Comparison of ENCODE assay signal across 13 cellular contexts in the genomic region with DNA sequence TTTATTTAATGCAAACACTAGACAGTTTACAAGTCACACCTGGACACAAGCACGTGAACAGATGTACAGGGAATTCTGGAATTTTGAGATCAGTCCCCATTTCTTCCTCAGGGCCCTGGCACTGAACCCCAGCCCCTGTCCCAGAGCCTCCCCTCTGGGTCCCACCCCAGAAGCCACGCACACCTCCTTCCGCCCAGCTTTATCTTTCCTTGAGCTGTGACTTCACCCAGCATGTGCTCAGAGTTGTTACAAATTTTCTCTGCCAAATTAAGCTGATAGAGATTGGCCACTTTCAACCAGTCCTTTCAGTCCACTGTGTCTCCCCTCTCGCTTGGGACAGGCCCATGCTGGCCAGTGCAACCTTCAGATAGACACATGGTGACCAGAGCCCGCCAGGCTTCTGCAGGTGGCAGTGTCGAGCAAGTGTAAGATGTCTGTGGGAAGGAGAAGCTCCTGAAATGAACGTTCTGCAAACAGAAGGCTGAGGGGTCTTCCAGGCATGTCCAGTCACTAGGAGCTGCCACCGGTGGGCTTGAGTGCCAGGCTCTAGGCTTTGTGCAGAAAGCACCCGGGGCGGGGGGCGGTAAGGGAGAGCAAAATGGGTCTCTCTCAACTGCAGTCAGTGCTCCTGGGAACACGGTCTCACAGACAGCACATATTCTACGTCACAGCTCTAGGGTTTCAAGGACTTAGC.
DNase-seq lines count a peak whose midpoint lies in the region; ATAC-seq, FAIRE-seq and TF ChIP-seq lines count a peak whose summit lies in the region.
"Had no signal": no experiment of that assay in that cellular context is flagged by ENCODE, and none has a peak within 500 bp of the region (broad histone marks: within the 10 kb centered on the region; RNA-seq: fewer than 3 reads in every experiment).

No MANE protein-coding gene starts in this region.

- no peak overlapping the region for H3K4me3 ChIP-seq in bronchial epithelial cell (ENCODE audit: low read depth, low read length)
- H3K4me3 ChIP-seq: thoracic aorta had no signal

- ATAC-seq in GM21717 (IDR thresholded peaks at IDR 0.05; ENCODE audit: unreplicated experiment) = no peak
- no peak for ATAC-seq in HG03045 (IDR thresholded peaks at IDR 0.05; ENCODE audit: unreplicated experiment)

- no peaks in the 10 kb centered on the region for H3K4me1 Mint-ChIP-seq in osteocyte (ENCODE audit: unreplicated experiment)

- peak; percentile 55 for FAIRE-seq in bronchial epithelial cell (lab: Jason Lieb, UNC)
- FAIRE-seq in GM19239 (lab: Jason Lieb, UNC) = no peak
- FAIRE-seq: TTC549 had no signal

- no peaks in the 10 kb centered on the region for H3K9me3 Mint-ChIP-seq in osteocyte (ENCODE audit: unreplicated experiment)

- H3K27ac Mint-ChIP-seq in osteocyte (ENCODE audit: unreplicated experiment) = no peak overlapping the region

- no peak overlapping the region for H3K4me3 Mint-ChIP-seq in osteocyte (ENCODE audit: unreplicated experiment)

- peak; percentile 19 for TF ChIP-seq CTCF in bronchial epithelial cell (IDR thresholded peaks at IDR 0.05; ENCODE audit: insufficient read depth, low read length, severe bottlenecking)
- TF ChIP-seq CTCF in osteocyte (IDR thresholded peaks at IDR 0.05) = no peak

- peaks cover 2% of the 10 kb centered on the region for H3K36me3 ChIP-seq in bronchial epithelial cell (ENCODE audit: control insufficient read depth, insufficient read depth, low read length)

- H3K27me3 ChIP-seq in bronchial epithelial cell (ENCODE audit: control insufficient read depth, insufficient read depth, low read length) = no peaks in the 10 kb centered on the region

- no peaks in the 10 kb centered on the region for H3K27me3 Mint-ChIP-seq in osteocyte (ENCODE audit: unreplicated experiment)

- no peaks in the 10 kb centered on the region for H3K36me3 Mint-ChIP-seq in osteocyte (ENCODE audit: unreplicated experiment)

- DNase-seq in SIG-M5 treated with dmso at 0.1 percent for 504 hours (lab: John Stamatoyannopoulos, UW; ENCODE audit: unreplicated experiment) (peak; percentile 7), SIG-M5 (lab: John Stamatoyannopoulos, UW) (no peak), NAMALWA (ENCODE audit: low spot score) (peak; percentile 13), bronchial epithelial cell (ENCODE audit: low read depth) (no peak), osteocyte (ENCODE audit: extremely low spot score, unreplicated experiment) (peak; percentile 53), GM19239 (ENCODE audit: insufficient read length, low spot score) (no peak)
- DNase-seq: hippocampal formation, midbrain, NCI-H1105 had no signal

Comparison
In these comparisons a context has a peak if more than half of its experiments do, and no peak if none do; other contexts are left out.
1. DNase-seq: peak in SIG-M5 treated with dmso at 0.1 percent for 504 hours (single experiment), NAMALWA (single experiment) and osteocyte (single experiment); none in SIG-M5 (single experiment), bronchial epithelial cell (single experiment) and GM19239 (single experiment).